Comparison of ENCODE assay signal across 8 cellular contexts in genomic region chr1:226186124-226187018, GRCh38. TPM values are rescaled to one million over a fixed set of nuclear protein-coding genes. Genes with fewer than 3 reads are reported as not detected.
DNase-seq lines count a peak whose midpoint lies in the region; ATAC-seq, FAIRE-seq and TF ChIP-seq lines count a peak whose summit lies in the region.

Gene ACBD3 (minus strand): TSS chr1:226186741. CDS start chr1:226186675, 66 bp downstream.

- H3K36me3 Mint-ChIP-seq in central memory CD8-positive, alpha-beta T cell (ENCODE audit: insufficient read depth), result peaks cover 24% of the 10 kb centered on the region

- peak within 1 kb of the TSS; percentile 75 to 91 (median 78) for H3K4me3 ChIP-seq in keratinocyte (ENCODE audit: control insufficient read depth in 2 of 3, extremely low read depth in 1 of 3, insufficient read depth in 2 of 3, low read depth in 1 of 3, low read length in 3 of 3)

- H3K4me1 ChIP-seq in keratinocyte (ENCODE audit: control insufficient read depth, extremely low read depth, insufficient read depth, low read length), result peaks cover 28% of the 10 kb centered on the region

- peak within 1 kb of the TSS; percentile 96 for H2AFZ ChIP-seq in keratinocyte (ENCODE audit: control insufficient read depth, low read length)

- H3K4me2 ChIP-seq in keratinocyte (ENCODE audit: control insufficient read depth, extremely low read depth, insufficient read depth, low read depth, low read length), result peak within 1 kb of the TSS; percentile 100

- peak; percentile 82 for ATAC-seq in HG03378 (IDR thresholded peaks at IDR 0.05; ENCODE audit: unreplicated experiment)
- ATAC-seq in activated CD4-positive, CD25-positive, alpha-beta regulatory T cell treated with anti-CD3 and anti-CD28 coated beads, Interleukin-2, amount 50 U/mL, for 24 hours, result peak; percentile 95 to 97
- ATAC-seq in central memory CD8-positive, alpha-beta T cell (replicated peaks; ENCODE audit: extremely low read depth, poor library complexity, severe bottlenecking), result peak; percentile 98

- H3K9me3 ChIP-seq in keratinocyte (ENCODE audit: control insufficient read depth, low read depth, low read length), result no peaks in the 10 kb centered on the region

- peak; percentile 71 for FAIRE-seq in keratinocyte (lab: Jason Lieb, UNC)

- peaks cover 2% of the 10 kb centered on the region for H3K9me1 ChIP-seq in keratinocyte (ENCODE audit: control insufficient read depth, extremely low read depth, insufficient read depth, low read length)

- peak within 1 kb of the TSS; percentile 91 for H3K27ac Mint-ChIP-seq in central memory CD8-positive, alpha-beta T cell (ENCODE audit: low read depth)

- peaks cover 52% of the 10 kb centered on the region for H3K79me2 ChIP-seq in keratinocyte (ENCODE audit: control insufficient read depth, insufficient read depth, low read length)

- peak in 1 of 3 experiments; percentile 10 for TF ChIP-seq CTCF in keratinocyte (optimal IDR thresholded peaks at IDR 0.05 in 1 of 3, IDR thresholded peaks at IDR 0.05 in 1 of 3, conservative IDR thresholded peaks at IDR 0.05 in 1 of 3; ENCODE audit: extremely low read depth in 1 of 3, insufficient read depth in 2 of 3, low read length in 3 of 3)

- no peaks in the 10 kb centered on the region for H3K36me3 ChIP-seq in keratinocyte (ENCODE audit: control insufficient read depth in 2 of 2, extremely low read depth in 1 of 2, insufficient read depth in 2 of 2, low read length in 2 of 2)

- H3K27me3 ChIP-seq in keratinocyte (ENCODE audit: control insufficient read depth, extremely low read depth, insufficient read depth, low read length), result no peaks in the 10 kb centered on the region

- H3K27me3 Mint-ChIP-seq in central memory CD8-positive, alpha-beta T cell, result no peaks in the 10 kb centered on the region

- dilution Hi-C loops in keratinocyte (cut with MboI; ENCODE audit: extremely low pct_ligation_motif_present, low sequenced_read_pairs), result no loop called here

- peak within 1 kb of the TSS; percentile 92 for H3K4me3 Mint-ChIP-seq in central memory CD8-positive, alpha-beta T cell

- TF ChIP-seq POLR2A in GM19099 (IDR thresholded peaks at IDR 0.05; ENCODE audit: extremely low read depth, insufficient read length, low read depth), result peak; percentile 96

- peak within 1 kb of the TSS; percentile 56 for H3K27ac ChIP-seq in keratinocyte (ENCODE audit: control insufficient read depth, insufficient read depth, low read length)

- H3K4me1 Mint-ChIP-seq in central memory CD8-positive, alpha-beta T cell, result peaks cover 36% of the 10 kb centered on the region

- peak; percentile 94 for DNase-seq in AG20443 (ENCODE audit: low spot score)
- DNase-seq in NCI-H460 (ENCODE audit: extremely low read depth, low read depth), result peak; percentile 84
- peak; percentile 72 for DNase-seq in central memory CD8-positive, alpha-beta T cell (ENCODE audit: low spot score in 2 of 2)
- DNase-seq in keratinocyte (ENCODE audit: low read depth, low spot score), result no peak
- DNase-seq in stimulated activated CD4-positive, alpha-beta T cell treated with anti-CD3 and anti-CD28 coated beads, Interleukin-12 subunit alpha, Interleukin-12 subunit beta, amount 100 ng/mL, for 48 hours (ENCODE audit: low read depth in 2 of 3, low spot score in 1 of 3), result peak; percentile 68 to 78 (median 72)

- peaks cover 5% of the 10 kb centered on the region for H4K20me1 ChIP-seq in keratinocyte (ENCODE audit: control insufficient read depth, extremely low read depth, insufficient read depth, low read length)

- peak within 1 kb of the TSS; percentile 85 for H3K9ac ChIP-seq in keratinocyte (ENCODE audit: control insufficient read depth, extremely low read depth, insufficient read depth, low read length)

- no peaks in the 10 kb centered on the region for H3K9me3 Mint-ChIP-seq in central memory CD8-positive, alpha-beta T cell

RNA-seq across cellular contexts. Expression of gene ACBD3, which starts in this region (rescaled TPM):
- 50.2 and 59.0 TPM in 2 replicates for total RNA-seq in NCI-H460 (2014; rRNA removed; shearing (Covaris generic))
- polyA plus RNA-seq in NCI-H460 (2014; cell fraction: nucleus; rRNA removed), result 22.4 and 23.5 TPM in 2 replicates
- polyA plus RNA-seq in keratinocyte, result 32.0 to 43.1 TPM (median 39.1 TPM) in 3 replicates
- 69.1 TPM for polyA plus RNA-seq in keratinocyte (2011; ENCODE audit: low read depth)
- polyA plus RNA-seq in keratinocyte (2011; cell fraction: cytosol; rRNA removed), result 28.5 and 44.6 TPM in 2 replicates
- 33.4 and 47.8 TPM in 2 replicates for polyA plus RNA-seq in keratinocyte (2011; cell fraction: nucleus; rRNA removed)
- polyA plus RNA-seq in keratinocyte (2012; ENCODE audit: low replicate concordance), result 32.1 and 35.1 TPM in 2 replicates
- polyA minus RNA-seq in keratinocyte, result 8.4 to 30.0 TPM (median 18.0 TPM) in 3 replicates
- 33.6 TPM for polyA minus RNA-seq in keratinocyte (2011; cell fraction: cytosol; rRNA and poly(A)+ RNA removed)
- polyA minus RNA-seq in keratinocyte (2011; cell fraction: nucleus; rRNA and poly(A)+ RNA removed), result 22.4 and 37.9 TPM in 2 replicates
